Comparison of ENCODE assay signal across 9 cellular contexts in genomic region chr14:35416108-35416750, GRCh38. TPM values are rescaled to one million over a fixed set of nuclear protein-coding genes. Genes with fewer than 3 reads are reported as not detected.
DNase-seq lines count a peak whose midpoint lies in the region; ATAC-seq and TF ChIP-seq lines count a peak whose summit lies in the region.
"Had no signal": no experiment of that assay in that cellular context is flagged by ENCODE, and none has a peak within 500 bp of the region (broad histone marks: within the 10 kb centered on the region; RNA-seq: fewer than 3 reads in every experiment).

No MANE protein-coding gene starts in this region.

- H2BK15ac ChIP-seq in IMR-90 (ENCODE audit: low read depth, low read length): no peak overlapping the region

- BruUV-seq in IMR-90 (replicated peaks; lab: Mats Ljungman, UMichigan): no TSS peak
- no TSS peak for BruUV-seq in A673 (replicated peaks; lab: Mats Ljungman, UMichigan)

- H3K4me3 Mint-ChIP-seq in activated CD4-positive, alpha-beta T cell treated with anti-CD3 and anti-CD28 coated beads for 36 hours: peak overlapping the region; percentile 60

- peak overlapping the region; percentile 94 for H3K27ac Mint-ChIP-seq in activated CD4-positive, alpha-beta T cell treated with anti-CD3 and anti-CD28 coated beads for 36 hours
- peak overlapping the region; percentile 91 to 95 for H3K27ac Mint-ChIP-seq in activated naive CD4-positive, alpha-beta T cell treated with anti-CD3 and anti-CD28 coated beads, Interleukin-2, amount 50 U/mL, for 72 hours

- peaks cover 20% of the 10 kb centered on the region for H3K4me1 ChIP-seq in IMR-90 (ENCODE audit: control insufficient read depth, insufficient read depth, low read length)
- peaks cover 7% of the 10 kb centered on the region for H3K4me1 ChIP-seq in A673 (ENCODE audit: insufficient read depth, low read length, poor library complexity, severe bottlenecking)

- no peaks in the 10 kb centered on the region for H3K36me3 Mint-ChIP-seq in activated CD4-positive, alpha-beta T cell treated with anti-CD3 and anti-CD28 coated beads for 36 hours (ENCODE audit: low read depth)
- H3K36me3 Mint-ChIP-seq in activated naive CD4-positive, alpha-beta T cell treated with anti-CD3 and anti-CD28 coated beads, Interleukin-2, amount 50 U/mL, for 72 hours: no peaks in the 10 kb centered on the region

- H3K9me1 ChIP-seq in IMR-90 (ENCODE audit: insufficient read depth, low read length): peaks cover 16% of the 10 kb centered on the region

- dilution Hi-C loops in IMR-90 (cut with HindIII; ENCODE audit: low sequenced_read_pairs, unreplicated experiment): no loop called here

- TF ChIP-seq POLR2A in IMR-90 (IDR thresholded peaks at IDR 0.05; ENCODE audit: low read depth, low read length): no peak

- H3K27me3 Mint-ChIP-seq in activated CD4-positive, alpha-beta T cell treated with anti-CD3 and anti-CD28 coated beads for 36 hours: no peaks in the 10 kb centered on the region

- peak; percentile 86 for DNase-seq in activated CD4-positive, alpha-beta T cell treated with anti-CD3 and anti-CD28 coated beads for 36 hours
- DNase-seq in activated CD4-positive, alpha-beta T cell treated with anti-CD3 and anti-CD28 coated beads for 1 hour: no peak
- no peak for DNase-seq in IMR-90
- peak; percentile 48 to 90 for DNase-seq in activated naive CD4-positive, alpha-beta T cell treated with anti-CD3 and anti-CD28 coated beads, Interleukin-2, amount 50 U/mL, for 72 hours (ENCODE audit: low spot score in 2 of 2)
- DNase-seq in stimulated activated CD8-positive, alpha-beta memory T cell treated with anti-CD3 and anti-CD28 coated beads, Interleukin-4, amount 100 ng/mL, for 24 hours (ENCODE audit: low read depth): peak; percentile 67
- no peak for DNase-seq in A673 (ENCODE audit: low spot score)
- DNase-seq in hepatic stellate cell (ENCODE audit: low spot score): no peak
- no peak for DNase-seq in HuH-7.5 (ENCODE audit: low spot score)

- intact Hi-C loops in activated CD4-positive, alpha-beta T cell treated with anti-CD3 and anti-CD28 coated beads for 36 hours (cut with DNase I, micrococcal nuclease): loop anchor here (1.0 to 5.0 kb wide), 12 partner anchors 12 to 544 kb away; partner anchors contain the start of genes FAM177A1 (in 2 of the 2), NFKBIA (in 2 of the 2), PRORP (in 2 of the 2) and SRP54 (in 2 of the 2)
- intact Hi-C loops in IMR-90 (cut with micrococcal nuclease) (loop anchor here (10.0 kb wide), 2 partner anchors 371 to 541 kb away; partner anchors contain the start of genes BAZ1A and FAM177A1), A673 (cut with micrococcal nuclease; ENCODE audit: unreplicated experiment) (no loop called here)

- H3K4me2 ChIP-seq in IMR-90 (ENCODE audit: low read depth, low read length): 0 out of 2 replicates have a peak overlapping the region, but pooled peaks have one; percentile 8

- H3K36me3 ChIP-seq in IMR-90 (ENCODE audit: control insufficient read depth, insufficient read depth, low read length) (no peaks in the 10 kb centered on the region), A673 (ENCODE audit: insufficient read depth, low read length, poor library complexity, severe bottlenecking) (no peaks in the 10 kb centered on the region)

- peak overlapping the region in 1 of 2 experiments; percentile 13; a peak in 1 of 4 replicates for H4K8ac ChIP-seq in IMR-90 (ENCODE audit: low read depth in 2 of 2, low read length in 2 of 2)

- H3K56ac ChIP-seq in IMR-90 (ENCODE audit: extremely low read depth, insufficient read depth, low read length): no peak overlapping the region

- H3K4me3 ChIP-seq in IMR-90 (ENCODE audit: insufficient read depth, low read depth, low read length) (no peak overlapping the region), A673 (ENCODE audit: low read depth, low read length, poor library complexity, severe bottlenecking) (no peak overlapping the region)

- H2BK5ac ChIP-seq in IMR-90 (ENCODE audit: low read depth, low read length, poor library complexity, severe bottlenecking): no peak overlapping the region

- POLR2A ChIA-PET in activated CD4-positive, alpha-beta T cell treated with anti-CD3 and anti-CD28 coated beads for 36 hours (lab: Charles Lee): interaction anchor here (0.5 to 3.2 kb wide), 26 partner anchors 14 to 559 kb away, joined by 3 to 210 read pairs (median 5); partner anchors contain the start of genes FAM177A1, NFKBIA, PPP2R3C and PRORP
- POLR2A ChIA-PET in IMR-90 (lab: Charles Lee; ENCODE audit: unreplicated experiment) (interaction anchor here (0.5 to 0.7 kb wide), 2 partner anchors 35 to 124 kb away, joined by 4 to 5 read pairs; partner anchors contain the start of gene PSMA6), A673 (lab: Charles Lee; ENCODE audit: low non-redundant PET) (interaction anchor here (0.6 kb wide), 2 partner anchors 276 to 738 kb away, joined by 5 read pairs; no protein-coding TSS in a partner anchor)

- no peaks in the 10 kb centered on the region for H4K20me1 ChIP-seq in IMR-90 (ENCODE audit: insufficient read depth, low read length)

- no peak overlapping the region for H3K9ac ChIP-seq in IMR-90 (ENCODE audit: low read depth, low read length)

- H3K79me1 ChIP-seq in IMR-90 (ENCODE audit: low read depth in 1 of 2, low read length in 2 of 2): peaks cover 0 to 3% of the 10 kb centered on the region in 2 experiments; a peak in 1 of 4 replicates

- H2AK5ac ChIP-seq in IMR-90 (ENCODE audit: low read depth, low read length): no peak overlapping the region

- no peak overlapping the region for H4K5ac ChIP-seq in IMR-90 (ENCODE audit: low read depth, low read length)

- in situ Hi-C loops in IMR-90 (cut with MboI; ENCODE audit: low sequenced_read_pairs): loop anchor here (25.0 kb wide), 1 partner anchor 754 kb away; no protein-coding TSS in a partner anchor

- H2BK120ac ChIP-seq in IMR-90 (ENCODE audit: low read depth, low read length): peak overlapping the region; percentile 63

- peak overlapping the region; percentile 46 for H3K4ac ChIP-seq in IMR-90 (ENCODE audit: low read depth, low read length)

- no peak overlapping the region for H4K91ac ChIP-seq in IMR-90 (ENCODE audit: insufficient read depth, low read depth, low read length)

- H3K14ac ChIP-seq in IMR-90 (replicated peaks; ENCODE audit: low read depth, low read length): peak overlapping the region; percentile 15; the same call in 1 of the 2 replicates

- CTCF ChIA-PET in activated CD4-positive, alpha-beta T cell treated with anti-CD3 and anti-CD28 coated beads for 36 hours (lab: Charles Lee): interaction anchor here (0.5 to 18.2 kb wide), 40 partner anchors 8 to 1084 kb away, joined by 3 to 260 read pairs (median 3); partner anchors contain the start of genes NFKBIA, PPP2R3C and PRORP
- CTCF ChIA-PET in IMR-90 (lab: Yijun Ruan, JAX): interaction anchor here (0.8 kb wide), 2 partner anchors 201 to 276 kb away, joined by 4 read pairs; no protein-coding TSS in a partner anchor
- CTCF ChIA-PET in A673 (lab: Charles Lee): interaction anchor here (0.5 to 1.3 kb wide), 4 partner anchors 201 to 409 kb away, joined by 3 to 5 read pairs (median 4); no protein-coding TSS in a partner anchor

- no peaks in the 10 kb centered on the region for H3K9me3 Mint-ChIP-seq in activated CD4-positive, alpha-beta T cell treated with anti-CD3 and anti-CD28 coated beads for 36 hours (ENCODE audit: low read depth)
- no peaks in the 10 kb centered on the region for H3K9me3 Mint-ChIP-seq in activated naive CD4-positive, alpha-beta T cell treated with anti-CD3 and anti-CD28 coated beads, Interleukin-2, amount 50 U/mL, for 72 hours

- H3K27me3 ChIP-seq in IMR-90 (ENCODE audit: control insufficient read depth, insufficient read depth, low read length): no peaks in the 10 kb centered on the region
- H3K27me3 ChIP-seq in A673 (replicated peaks; ENCODE audit: insufficient read depth, low read depth, low read length, poor library complexity): no peaks in the 10 kb centered on the region

- peaks cover 53% of the 10 kb centered on the region for H3K4me1 Mint-ChIP-seq in activated CD4-positive, alpha-beta T cell treated with anti-CD3 and anti-CD28 coated beads for 36 hours

- H2BK20ac ChIP-seq in IMR-90 (ENCODE audit: low read depth, low read length): 0 out of 2 replicates have a peak overlapping the region, but pooled peaks have one; percentile 39

- H3K9me3 ChIP-seq in IMR-90 (ENCODE audit: control insufficient read depth, insufficient read depth, low read length): no peaks in the 10 kb centered on the region
- no peaks in the 10 kb centered on the region for H3K9me3 ChIP-seq in A673 (ENCODE audit: low read depth, low read length, poor library complexity, severe bottlenecking)

- H3K27ac ChIP-seq in IMR-90 (ENCODE audit: insufficient read depth, low read length): no peak overlapping the region
- no peak overlapping the region for H3K27ac ChIP-seq in A673 (ENCODE audit: low read depth, low read length, poor library complexity, severe bottlenecking)
- H3K27ac ChIP-seq: VCaP had no signal

- ATAC-seq in activated CD4-positive, alpha-beta T cell treated with anti-CD3 and anti-CD28 coated beads for 36 hours: peak; percentile 75
- ATAC-seq in IMR-90 (ENCODE audit: low read depth): no peak
- ATAC-seq in activated naive CD4-positive, alpha-beta T cell treated with anti-CD3 and anti-CD28 coated beads, Interleukin-2, amount 50 U/mL, for 72 hours: peak; percentile 66 to 72

- no peak for TF ChIP-seq RAD21 in IMR-90 (IDR thresholded peaks at IDR 0.05; ENCODE audit: low read length)

- no peak overlapping the region for H3K23ac ChIP-seq in IMR-90 (ENCODE audit: low read depth, low read length)

- TF ChIP-seq CTCF in IMR-90 (conservative IDR thresholded peaks at IDR 0.05; ENCODE audit: low read depth, low read length): no peak
- no peak for TF ChIP-seq CTCF in A673 (conservative IDR thresholded peaks at IDR 0.05; ENCODE audit: low read depth, low read length)

- H2AK9ac ChIP-seq in IMR-90 (replicated peaks; ENCODE audit: low read depth, low read length, poor library complexity): no peak overlapping the region

- peak overlapping the region; percentile 60 for H2AFZ ChIP-seq in IMR-90 (replicated peaks; ENCODE audit: low read length, poor library complexity)

- 40% methylated on average over 1 of the region's 5 CpGs; no CpG with 5 or more reads in 1 of the 2 experiments for WGBS in IMR-90 (ENCODE audit: extremely low coverage in 2 of 2, insufficient read length in 1 of 2), 2 experiments

- H3K18ac ChIP-seq in IMR-90 (ENCODE audit: low read depth, low read length): no peak overlapping the region

TF ChIP-seq in IMR-90, 13 proteins besides CTCF, POLR2A, EP300 and RAD21 (continues in another document):
- TF ChIP-seq MAFK (IDR thresholded peaks at IDR 0.05; ENCODE audit: low read depth, low read length) (no peak), MXI1 (IDR thresholded peaks at IDR 0.05; ENCODE audit: borderline replicate concordance, low read depth, low read length) (no peak), BHLHE40 (IDR thresholded peaks at IDR 0.05; ENCODE audit: low read depth, low read length) (no peak)

RNA-seq across cellular contexts. Expression of gene NFKBIA, which starts 11.7 kb away (rescaled TPM):
- total RNA-seq in activated CD4-positive, alpha-beta T cell treated with anti-CD3 and anti-CD28 coated beads for 36 hours: 100 to 1,000 TPM; 264 to 298 TPM
- total RNA-seq in IMR-90 (2012; rRNA removed): 97.1 and 102 TPM in 2 replicates
- 71.1 and 76.5 TPM in 2 replicates for polyA plus RNA-seq in IMR-90 (2012; rRNA removed)
- polyA plus RNA-seq in IMR-90 (2012; cell fraction: cytosol; rRNA removed): 88.2 and 125 TPM in 2 replicates
- polyA plus RNA-seq in IMR-90 (2012; cell fraction: nucleus; rRNA removed; ENCODE audit: low replicate concordance): 272 and 345 TPM in 2 replicates
- 100 to 1,000 TPM; 150 to 303 TPM for total RNA-seq in activated naive CD4-positive, alpha-beta T cell treated with anti-CD3 and anti-CD28 coated beads, Interleukin-2, amount 50 U/mL, for 72 hours
- total RNA-seq in A673 (2021): 69.9 and 73.9 TPM in 2 replicates

Comparison
In these comparisons a context has a peak if more than half of its experiments do, and no peak if none do; other contexts are left out.
1. DNase-seq: peak in activated CD4-positive, alpha-beta T cell treated with anti-CD3 and anti-CD28 coated beads for 36 hours (single experiment), activated naive CD4-positive, alpha-beta T cell treated with anti-CD3 and anti-CD28 coated beads, Interleukin-2, amount 50 U/mL, for 72 hours (2 of 2) and stimulated activated CD8-positive, alpha-beta memory T cell treated with anti-CD3 and anti-CD28 coated beads, Interleukin-4, amount 100 ng/mL, for 24 hours (single experiment); none in activated CD4-positive, alpha-beta T cell treated with anti-CD3 and anti-CD28 coated beads for 1 hour (single experiment), IMR-90 (single experiment), A673 (single experiment), hepatic stellate cell (single experiment) and HuH-7.5 (single experiment).